Comparison of ENCODE assay signal across 13 cellular contexts in the genomic region with DNA sequence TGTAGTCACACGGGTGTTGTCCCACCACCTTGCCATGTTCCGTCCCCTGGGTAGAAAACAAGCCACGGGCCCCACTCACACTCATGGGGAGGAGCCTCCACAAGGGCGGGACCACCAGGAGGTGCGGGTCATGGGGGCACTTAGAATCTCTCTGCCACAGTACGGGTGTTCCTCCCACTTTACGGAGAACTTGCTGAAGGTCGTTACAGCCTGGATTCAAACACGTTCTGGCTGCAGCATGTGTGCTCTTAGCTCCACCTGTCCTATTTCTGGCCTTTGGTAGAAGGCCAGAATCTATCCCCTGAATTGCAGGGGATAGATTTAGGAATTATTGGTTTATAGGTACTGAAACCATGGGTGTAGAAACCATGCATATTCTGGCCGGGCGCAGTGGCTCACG. TPM values are rescaled to one million over a fixed set of nuclear protein-coding genes. Genes with fewer than 3 reads are reported as not detected.
DNase-seq lines count a peak whose midpoint lies in the region; ATAC-seq and TF ChIP-seq lines count a peak whose summit lies in the region.
"Had no signal": no experiment of that assay in that cellular context is flagged by ENCODE, and none has a peak within 500 bp of the region (broad histone marks: within the 10 kb centered on the region; RNA-seq: fewer than 3 reads in every experiment).

No MANE protein-coding gene starts in this region.

- H2AK5ac ChIP-seq in neuronal stem cell (ENCODE audit: low read depth, low read length), result no peak overlapping the region

- H3K23ac ChIP-seq in neuronal stem cell (ENCODE audit: low read depth, low read length, poor library complexity), result no peak overlapping the region

- no peak overlapping the region for H3K4me3 Mint-ChIP-seq in stimulated activated naive CD8-positive, alpha-beta T cell treated with anti-CD3 and anti-CD28 coated beads, Interleukin-15, amount 100 ng/mL, for 72 hours
- no peak overlapping the region for H3K4me3 Mint-ChIP-seq in stimulated activated memory B cell treated with anti-CD40 and anti-IgM and Interleukin-4, amounts not matched to agents 10 μg/mL and 1 μg/mL and 100 μg/mL, for 72 hours

- peaks cover 41% of the 10 kb centered on the region for H3K36me3 Mint-ChIP-seq in stimulated activated memory B cell treated with anti-CD40 and anti-IgM and Interleukin-4, amounts not matched to agents 10 μg/mL and 1 μg/mL and 100 μg/mL, for 72 hours

- peaks cover 6% of the 10 kb centered on the region for H3K4me1 Mint-ChIP-seq in stimulated activated naive CD8-positive, alpha-beta T cell treated with anti-CD3 and anti-CD28 coated beads, Interleukin-15, amount 100 ng/mL, for 72 hours
- H3K4me1 Mint-ChIP-seq in stimulated activated memory B cell treated with anti-CD40 and anti-IgM and Interleukin-4, amounts not matched to agents 10 μg/mL and 1 μg/mL and 100 μg/mL, for 72 hours, result no peaks in the 10 kb centered on the region

- H3K4me1 ChIP-seq in RWPE2 (ENCODE audit: insufficient read depth, poor library complexity, severe bottlenecking) (no peaks in the 10 kb centered on the region), neuronal stem cell (ENCODE audit: control insufficient read depth in 2 of 2, insufficient read depth in 1 of 2, low read depth in 1 of 2, low read length in 2 of 2) (no peaks in the 10 kb centered on the region)
- H3K4me1 ChIP-seq: A549, Caco-2 had no signal

- H3K79me1 ChIP-seq in neuronal stem cell (ENCODE audit: low read depth, low read length), result no peaks in the 10 kb centered on the region

- peak overlapping the region; percentile 28 for H3K27ac ChIP-seq in RWPE2 (ENCODE audit: poor library complexity, severe bottlenecking)
- no peak overlapping the region for H3K27ac ChIP-seq in neuronal stem cell (replicated peaks; ENCODE audit: low read length)
- H3K27ac ChIP-seq: A549 had no signal

- no peak overlapping the region for H2BK15ac ChIP-seq in neuronal stem cell (ENCODE audit: low read length)

- no CpG with 5 or more reads among the region's 12 CpGs for WGBS in neuronal stem cell (ENCODE audit: extremely low coverage in 2 of 2, insufficient read length in 2 of 2, insufficient replicate concordance in 1 of 2), 2 donors

- no peaks in the 10 kb centered on the region for H3K27me3 Mint-ChIP-seq in stimulated activated naive CD8-positive, alpha-beta T cell treated with anti-CD3 and anti-CD28 coated beads, Interleukin-15, amount 100 ng/mL, for 72 hours
- no peaks in the 10 kb centered on the region for H3K27me3 Mint-ChIP-seq in stimulated activated memory B cell treated with anti-CD40 and anti-IgM and Interleukin-4, amounts not matched to agents 10 μg/mL and 1 μg/mL and 100 μg/mL, for 72 hours
- H3K27me3 Mint-ChIP-seq: CD8-positive, alpha-beta memory T cell had no signal

- H3K36me3 ChIP-seq in RWPE2 (ENCODE audit: low read depth) (peaks cover 64% of the 10 kb centered on the region), neuronal stem cell (replicated peaks in 1 of 2; ENCODE audit: control insufficient read depth in 2 of 2, insufficient read depth in 2 of 2, low read length in 2 of 2) (peaks cover 28 to 72% of the 10 kb centered on the region in 2 donors)

- no peak overlapping the region for H2BK12ac ChIP-seq in neuronal stem cell (ENCODE audit: low read length)

- H3K14ac ChIP-seq in neuronal stem cell (ENCODE audit: low read length), result no peak overlapping the region

- H3K9ac ChIP-seq in neuronal stem cell (ENCODE audit: low read depth, low read length, poor library complexity), result peak overlapping the region; percentile 7

- no peak overlapping the region for H3K4me2 ChIP-seq in neuronal stem cell (ENCODE audit: insufficient read depth, low read length, poor library complexity, severe bottlenecking)
- H3K4me2 ChIP-seq: A549 had no signal

- no peaks in the 10 kb centered on the region for H3K9me3 Mint-ChIP-seq in stimulated activated naive CD8-positive, alpha-beta T cell treated with anti-CD3 and anti-CD28 coated beads, Interleukin-15, amount 100 ng/mL, for 72 hours
- no peaks in the 10 kb centered on the region for H3K9me3 Mint-ChIP-seq in stimulated activated memory B cell treated with anti-CD40 and anti-IgM and Interleukin-4, amounts not matched to agents 10 μg/mL and 1 μg/mL and 100 μg/mL, for 72 hours
- H3K9me3 Mint-ChIP-seq: CD8-positive, alpha-beta memory T cell had no signal

- H3K27ac Mint-ChIP-seq in stimulated activated naive CD8-positive, alpha-beta T cell treated with anti-CD3 and anti-CD28 coated beads, Interleukin-15, amount 100 ng/mL, for 72 hours, result no peak overlapping the region
- no peak overlapping the region for H3K27ac Mint-ChIP-seq in stimulated activated memory B cell treated with anti-CD40 and anti-IgM and Interleukin-4, amounts not matched to agents 10 μg/mL and 1 μg/mL and 100 μg/mL, for 72 hours

- H3K4me3 ChIP-seq in RWPE2 (ENCODE audit: severe bottlenecking), result no peak overlapping the region
- H3K4me3 ChIP-seq in neuronal stem cell (ENCODE audit: low read length in 2 of 2), result peak overlapping the region in 1 of 2 donors; percentile 48
- H3K4me3 ChIP-seq: A549, HAP-1 had no signal

- no peak overlapping the region for H3K18ac ChIP-seq in neuronal stem cell (ENCODE audit: low read length)

- H2AFZ ChIP-seq in neuronal stem cell (ENCODE audit: low read length), result no peak overlapping the region

- no peak overlapping the region for H2BK120ac ChIP-seq in neuronal stem cell (ENCODE audit: low read depth, low read length)

- no peak for TF ChIP-seq CTCF in RWPE2 (IDR thresholded peaks at IDR 0.05; ENCODE audit: poor library complexity, severe bottlenecking)

- DNase-seq in stimulated activated naive CD8-positive, alpha-beta T cell treated with anti-CD3 and anti-CD28 coated beads, Interleukin-15, Interleukin-2, amounts not matched to agents 100 U/mL and 50 U/mL, for 24 hours, result no peak
- DNase-seq in stimulated activated naive CD8-positive, alpha-beta T cell treated with anti-CD3 and anti-CD28 coated beads, Interleukin-15, amount 100 ng/mL, for 72 hours, result no peak
- DNase-seq in RWPE2 (ENCODE audit: low spot score) (no peak), neuronal stem cell (ENCODE audit: low spot score) (no peak), NAMALWA (ENCODE audit: low spot score) (no peak)
- DNase-seq in activated CD4-positive, alpha-beta T cell treated with anti-CD3 and anti-CD28 coated beads for 48 hours, result no peak
- DNase-seq: Caco-2; CD8-positive, alpha-beta memory T cell; DND-41; GDM1 had no signal

- H3K4ac ChIP-seq in neuronal stem cell (ENCODE audit: low read length), result no peak overlapping the region

- ATAC-seq in stimulated activated naive CD8-positive, alpha-beta T cell treated with anti-CD3 and anti-CD28 coated beads, Interleukin-15, Interleukin-2, amounts not matched to agents 100 U/mL and 50 U/mL, for 24 hours, result peak; percentile 14
- no peak for ATAC-seq in stimulated activated naive CD8-positive, alpha-beta T cell treated with anti-CD3 and anti-CD28 coated beads, Interleukin-15, amount 100 ng/mL, for 72 hours
- no peak for ATAC-seq in RWPE2 (ENCODE audit: low read depth)
- no peak for ATAC-seq in stimulated activated memory B cell treated with anti-CD40 and anti-IgM and Interleukin-4, amounts not matched to agents 10 μg/mL and 1 μg/mL and 100 μg/mL, for 72 hours
- ATAC-seq: A549 had no signal

- H4K8ac ChIP-seq in neuronal stem cell (ENCODE audit: low read depth, low read length), result no peak overlapping the region

- H3K27me3 ChIP-seq in RWPE2 (ENCODE audit: insufficient read depth, poor library complexity, severe bottlenecking) (no peaks in the 10 kb centered on the region), neuronal stem cell (ENCODE audit: control insufficient read depth in 3 of 3, insufficient read depth in 3 of 3, low read depth in 1 of 3, low read length in 3 of 3) (no peaks in the 10 kb centered on the region)

- no peak overlapping the region for H2BK5ac ChIP-seq in neuronal stem cell (ENCODE audit: low read length)

- H3K9me3 ChIP-seq in RWPE2 (ENCODE audit: severe bottlenecking) (no peaks in the 10 kb centered on the region), neuronal stem cell (replicated peaks in 1 of 2; ENCODE audit: control insufficient read depth in 2 of 2, insufficient read depth in 1 of 2, low read depth in 1 of 2, low read length in 2 of 2) (peaks cover 2 to 8% of the 10 kb centered on the region in 2 donors)
- H3K9me3 ChIP-seq: A549, Caco-2, HAP-1 had no signal

- no peak overlapping the region for H4K91ac ChIP-seq in neuronal stem cell (ENCODE audit: low read depth, low read length, poor library complexity)

RNA-seq across cellular contexts. Expression of gene CEP192, which starts 14.9 kb away (rescaled TPM):
- polyA plus RNA-seq in neuronal stem cell (2013, experiment 1 of 2), result 18.4 TPM
- polyA plus RNA-seq in neuronal stem cell (2013, experiment 2 of 2), result 17.8 TPM

RNA-seq across cellular contexts. Expression of gene SEH1L, which starts 28.5 kb away (rescaled TPM):
- 23.1 TPM for polyA plus RNA-seq in neuronal stem cell (2013, experiment 1 of 2)
- 22.2 TPM for polyA plus RNA-seq in neuronal stem cell (2013, experiment 2 of 2)
